9 cellular contexts compared by ENCODE assay signal in the genomic region with DNA sequence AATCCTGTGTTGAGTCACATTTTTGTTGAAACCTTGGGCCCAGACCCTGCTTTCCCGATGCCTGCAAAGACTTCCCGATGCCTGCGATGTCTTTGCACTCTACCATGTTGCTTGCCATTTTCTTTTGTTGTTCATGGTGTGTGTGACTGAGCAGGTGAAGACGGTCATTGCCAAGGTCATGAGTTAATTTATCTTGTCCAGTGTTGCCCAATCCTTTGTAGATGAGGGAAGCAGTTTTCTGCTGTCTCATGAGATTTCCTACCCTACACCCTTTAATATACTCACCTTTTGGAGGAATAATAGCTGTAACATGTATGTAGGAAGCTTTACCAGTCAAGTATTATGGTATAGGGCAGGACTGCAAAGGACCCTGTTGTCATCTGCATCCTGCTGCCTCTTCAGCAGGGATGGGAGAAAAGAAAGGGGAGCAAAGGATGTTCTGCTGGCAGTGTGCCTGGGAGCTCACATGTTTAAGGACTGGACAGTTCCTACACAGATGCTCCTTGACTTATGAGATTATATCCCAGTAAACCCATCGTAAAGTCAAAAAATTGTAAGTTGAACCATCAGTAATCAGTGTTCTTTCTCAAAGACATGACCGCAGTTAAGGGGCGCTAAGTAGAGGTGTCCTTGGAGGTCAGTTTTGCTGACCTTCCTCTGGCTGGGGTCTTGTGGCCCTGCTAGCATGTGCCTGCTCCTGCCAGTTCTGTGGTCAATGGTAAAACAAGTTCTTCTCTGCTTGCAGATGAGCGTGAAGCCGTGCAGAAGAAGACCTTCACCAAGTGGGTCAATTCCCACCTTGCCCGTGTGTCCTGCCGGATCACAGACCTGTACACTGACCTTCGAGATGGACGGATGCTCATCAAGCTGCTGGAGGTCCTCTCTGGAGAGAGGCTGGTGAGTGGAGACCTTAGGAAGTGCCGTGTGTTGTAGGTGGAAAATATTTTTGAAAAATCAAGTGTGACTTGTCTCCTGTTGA.
DNase-seq lines count a peak whose midpoint lies in the region; ATAC-seq, FAIRE-seq and TF ChIP-seq lines count a peak whose summit lies in the region.
"Had no signal": no experiment of that assay in that cellular context is flagged by ENCODE, and none has a peak within 500 bp of the region (broad histone marks: within the 10 kb centered on the region; RNA-seq: fewer than 3 reads in every experiment).

No MANE protein-coding gene starts in this region.

- DNase-seq in EH (ENCODE audit: low read depth), result peak; percentile 44
- DNase-seq in T-cell, result no peak
- peak; percentile 64 for DNase-seq in fibroblast of villous mesenchyme (ENCODE audit: low read depth)
- no peak for DNase-seq in effector CD4-positive, alpha-beta T cell
- no peak for DNase-seq in frontal cortex (ENCODE audit: low spot score in 2 of 2)
- DNase-seq: activated CD8-positive, alpha-beta memory T cell treated with anti-CD3 and anti-CD28 coated beads, Interleukin-2, amount 50 U/mL, for 4 hours; NCI-H187 treated with DMSO at 0.1 percent for 48 hours had no signal

- ATAC-seq in T-cell (replicated peaks in 1 of 4) (no peak), GM18909 (IDR thresholded peaks at IDR 0.05; ENCODE audit: poor library complexity, unreplicated experiment) (no peak)

- H3K27me3 Mint-ChIP-seq in T-cell, result no peaks in the 10 kb centered on the region

- POLR2A ChIA-PET in T-cell (lab: Charles Lee), result interaction anchor here (0.7 to 1.4 kb wide), 4 partner anchors 17 to 75 kb away, joined by 3 to 8 read pairs (median 4); no protein-coding TSS in a partner anchor

- no peak for FAIRE-seq in frontal cortex (lab: Jason Lieb, UNC)

- H3K9me3 Mint-ChIP-seq in T-cell, result no peaks in the 10 kb centered on the region

- CTCF ChIA-PET in T-cell (lab: Charles Lee), result interaction anchor here (0.6 to 2.2 kb wide), 8 partner anchors 22 to 492 kb away, joined by 3 to 15 read pairs (median 4); no protein-coding TSS in a partner anchor

- H3K4me3 Mint-ChIP-seq in T-cell, result peak overlapping the region in 2 of 3 donors; percentile 13 to 82

- H3K4me1 Mint-ChIP-seq in T-cell, result peaks cover 93 to 100% (median 98%) of the 10 kb centered on the region in 3 donors

- peaks cover 34% of the 10 kb centered on the region for H3K36me3 Mint-ChIP-seq in T-cell

- H3K27ac Mint-ChIP-seq in T-cell, result peak overlapping the region; percentile 99 to 100

- H3K4me3 ChIP-seq in fibroblast of villous mesenchyme (ENCODE audit: low read depth, low read length), result no peak overlapping the region
- H3K4me3 ChIP-seq in skin epidermis, result no peak overlapping the region

- TF ChIP-seq CTCF in fibroblast of villous mesenchyme (IDR thresholded peaks at IDR 0.05; ENCODE audit: insufficient read depth, low read depth, low read length), result no peak

- H3K27ac ChIP-seq in skin epidermis, result peak overlapping the region in 19 of 21 experiments; percentile 17 to 86 (median 64)

Comparison
In these comparisons a context has a peak if more than half of its experiments do, and no peak if none do; other contexts are left out.
1. DNase-seq: peak in EH (single experiment) and fibroblast of villous mesenchyme (single experiment); none in T-cell (0 of 34), effector CD4-positive, alpha-beta T cell (single experiment) and frontal cortex (0 of 2).